9 cellular contexts compared by ENCODE assay signal in genomic region chr15:81160312-81161214, GRCh38. TPM values are rescaled to one million over a fixed set of nuclear protein-coding genes. Genes with fewer than 3 reads are reported as not detected.
A peak's percentile ranks its signal among the peaks of the same experiment; 100 is the strongest.
DNase-seq lines count a peak whose midpoint lies in the region; ATAC-seq and TF ChIP-seq lines count a peak whose summit lies in the region.
"Had no signal": no experiment of that assay in that cellular context is flagged by ENCODE, and none has a peak within 500 bp of the region (broad histone marks: within the 10 kb centered on the region; RNA-seq: fewer than 3 reads in every experiment).

No MANE protein-coding gene starts in this region.

- H3K27me3 ChIP-seq in gastrocnemius medialis: no peaks in the 10 kb centered on the region
- no peaks in the 10 kb centered on the region for H3K27me3 ChIP-seq in smooth muscle cell (ENCODE audit: low read depth)
- H3K27me3 ChIP-seq in mesendoderm (ENCODE audit: insufficient read depth, low read length, poor library complexity): no peaks in the 10 kb centered on the region

- H2BK5ac ChIP-seq in mesendoderm (ENCODE audit: low read length): no peak overlapping the region

- H3K79me2 ChIP-seq in smooth muscle cell (ENCODE audit: low read depth) (no peaks in the 10 kb centered on the region), mesendoderm (ENCODE audit: control insufficient read depth, insufficient read depth, low read length) (no peaks in the 10 kb centered on the region)

- no peak for TF ChIP-seq CTCF in fibroblast of mammary gland (conservative IDR thresholded peaks at IDR 0.05; ENCODE audit: control insufficient read depth, insufficient read depth, low read depth, low read length)
- no peak for TF ChIP-seq CTCF in gastrocnemius medialis (IDR thresholded peaks at IDR 0.05 in 4 of 5, conservative IDR thresholded peaks at IDR 0.05 in 1 of 5)
- TF ChIP-seq CTCF in GM10266 (IDR thresholded peaks at IDR 0.05; ENCODE audit: control insufficient read depth, insufficient read depth, low read depth, missing control alignments): no peak
- TF ChIP-seq CTCF in smooth muscle cell (IDR thresholded peaks at IDR 0.05; ENCODE audit: borderline replicate concordance, insufficient read depth, poor library complexity, severe bottlenecking): no peak

- peak; percentile 53 for DNase-seq in GM04503 (ENCODE audit: low read depth)
- peak; percentile 44 for DNase-seq in NCI-H524 treated with DMSO at 0.1 percent for 48 hours (lab: John Stamatoyannopoulos, UW)
- DNase-seq in fibroblast of mammary gland (ENCODE audit: low read depth): peak; percentile 98
- peak; percentile 19 to 61 for DNase-seq in gastrocnemius medialis
- DNase-seq in GM10266 (ENCODE audit: extremely low spot score): no peak
- DNase-seq in smooth muscle cell (lab: John Stamatoyannopoulos, UW; ENCODE audit: unreplicated experiment): no peak
- no peak for DNase-seq in mesendoderm
- DNase-seq: activated T-cell treated with anti-CD3 and anti-CD28 coated beads, Interleukin-2, amount 50 U/mL, for 4 hours had no signal

- H4K5ac ChIP-seq in mesendoderm (ENCODE audit: low read length): no peak overlapping the region

- no peak overlapping the region for H3K18ac ChIP-seq in mesendoderm (ENCODE audit: low read length)

- in situ Hi-C loops in gastrocnemius medialis (cut with MboI; ENCODE audit: low sequenced_read_pairs in 4 of 4): no loop called here

- no peak overlapping the region for H3K23ac ChIP-seq in mesendoderm (ENCODE audit: low read length)

- ATAC-seq in gastrocnemius medialis (peak; percentile 77 to 87), GM21786 (IDR thresholded peaks at IDR 0.05; ENCODE audit: unreplicated experiment) (no peak)
- ATAC-seq: activated T-cell treated with anti-CD3 and anti-CD28 coated beads, Interleukin-2, amount 50 U/mL, for 4 hours had no signal

- intact Hi-C loops in gastrocnemius medialis (cut with DNase I; ENCODE audit: low total_unique reads): no loop called here

- H2AFZ ChIP-seq in smooth muscle cell (ENCODE audit: low read depth): no peak overlapping the region

- H4K20me1 ChIP-seq in smooth muscle cell (ENCODE audit: low read depth): no peaks in the 10 kb centered on the region

- no peak for TF ChIP-seq POLR2A in gastrocnemius medialis (IDR thresholded peaks at IDR 0.05)

- H3K36me3 ChIP-seq in gastrocnemius medialis (no peaks in the 10 kb centered on the region), smooth muscle cell (ENCODE audit: low read depth) (no peaks in the 10 kb centered on the region), mesendoderm (ENCODE audit: control insufficient read depth, insufficient read depth, low read length) (no peaks in the 10 kb centered on the region)

- H3K27ac ChIP-seq in gastrocnemius medialis: peak overlapping the region; percentile 16 to 71 (median 42)
- no peak overlapping the region for H3K27ac ChIP-seq in smooth muscle cell (ENCODE audit: low read depth)
- no peak overlapping the region for H3K27ac ChIP-seq in mesendoderm (ENCODE audit: low read depth, low read length)

- no peaks in the 10 kb centered on the region for H3K79me1 ChIP-seq in mesendoderm (ENCODE audit: low read length)

- peaks cover 6% of the 10 kb centered on the region for H3F3A ChIP-seq in smooth muscle cell (ENCODE audit: low read depth)

- H3K4me3 ChIP-seq in fibroblast of mammary gland (ENCODE audit: control insufficient read depth, low read depth, low read length) (no peak overlapping the region), gastrocnemius medialis (no peak overlapping the region), smooth muscle cell (no peak overlapping the region), mesendoderm (ENCODE audit: low read length) (no peak overlapping the region)

- no peak overlapping the region for H2BK15ac ChIP-seq in mesendoderm (replicated peaks; ENCODE audit: low read depth)

- H3K4ac ChIP-seq in mesendoderm (ENCODE audit: low read depth, low read length): no peak overlapping the region

- no peak overlapping the region for H2AK5ac ChIP-seq in mesendoderm (ENCODE audit: low read length)

- no peak overlapping the region for H3K56ac ChIP-seq in mesendoderm (ENCODE audit: low read length)

- WGBS in smooth muscle cell (ENCODE audit: low lambda C conversion rate): 78% methylated on average over 11 of the region's 11 CpGs
- no CpG with 5 or more reads among the region's 11 CpGs for WGBS in mesendoderm (ENCODE audit: extremely low coverage, insufficient coverage, low lambda C conversion rate)

- no peaks in the 10 kb centered on the region for H3K9me3 ChIP-seq in gastrocnemius medialis
- no peaks in the 10 kb centered on the region for H3K9me3 ChIP-seq in smooth muscle cell (replicated peaks; ENCODE audit: low read depth)

- H3K4me1 ChIP-seq in gastrocnemius medialis (peaks cover 4 to 8% of the 10 kb centered on the region in 2 donors), smooth muscle cell (ENCODE audit: low read depth) (no peaks in the 10 kb centered on the region), mesendoderm (ENCODE audit: control insufficient read depth, low read depth, low read length) (no peaks in the 10 kb centered on the region)

- no peak overlapping the region for H3K9ac ChIP-seq in smooth muscle cell (ENCODE audit: low read depth)
- H3K9ac ChIP-seq in mesendoderm (ENCODE audit: low read length): no peak overlapping the region

- no peak overlapping the region for H3K4me2 ChIP-seq in smooth muscle cell
- no peak overlapping the region for H3K4me2 ChIP-seq in mesendoderm (ENCODE audit: low read length)

- no peak overlapping the region for H2BK120ac ChIP-seq in mesendoderm (ENCODE audit: low read depth, low read length)

- no peak overlapping the region for H4K8ac ChIP-seq in mesendoderm (ENCODE audit: low read depth, low read length)

RNA-seq across cellular contexts. Expression of gene CFAP161, which starts 26.5 kb away (rescaled TPM):
- total RNA-seq in gastrocnemius medialis: not detected
- 0.94 and 0.99 TPM in 2 replicates for total RNA-seq in smooth muscle cell
- not detected in 2 replicates for polyA plus RNA-seq in smooth muscle cell
- 0.06 TPM for polyA plus RNA-seq in mesendoderm (2013, experiment 1 of 2)
- 0.07 TPM for polyA plus RNA-seq in mesendoderm (2013, experiment 2 of 2)
- total RNA-seq: activated T-cell treated with anti-CD3 and anti-CD28 coated beads, Interleukin-2, amount 50 U/mL, for 4 hours had no signal

RNA-seq across cellular contexts. Expression of gene IL16, which starts 36.1 kb away (rescaled TPM):
- 1 to 10 TPM; 3.3 to 4.5 (median 4.3) TPM for total RNA-seq in gastrocnemius medialis
- total RNA-seq in smooth muscle cell: 0.76 and 1.4 TPM in 2 replicates
- 1.1 and 1.3 TPM in 2 replicates for polyA plus RNA-seq in smooth muscle cell
- polyA plus RNA-seq in mesendoderm (2013, experiment 1 of 2): 0.04 TPM
- 0.11 TPM for polyA plus RNA-seq in mesendoderm (2013, experiment 2 of 2)

Comparison
In these comparisons a context has a peak if more than half of its experiments do, and no peak if none do; other contexts are left out.
1. DNase-seq: peak in GM04503 (single experiment), NCI-H524 treated with DMSO at 0.1 percent for 48 hours (single experiment), fibroblast of mammary gland (single experiment) and gastrocnemius medialis (2 of 2); none in GM10266 (single experiment), smooth muscle cell (single experiment) and mesendoderm (single experiment).
2. H3K27ac ChIP-seq: peak in gastrocnemius medialis (4 of 4); none in smooth muscle cell (single experiment) and mesendoderm (single experiment).